ENCODE assay signal across 22 cellular contexts in genomic region chr16:17084134-17084533, GRCh38.
"Had no signal": no experiment of that assay in that cellular context is flagged by ENCODE, and none has a peak within 500 bp of the region (broad histone marks: within the 10 kb centered on the region; RNA-seq: fewer than 3 reads in every experiment).

No MANE protein-coding gene starts in this region.

- H3K27me3 ChIP-seq: body of pancreas, hepatocyte, left lung, right atrium auricular region, suprapubic skin, transverse colon, vagina had no signal

- H3K27ac ChIP-seq: body of pancreas, epithelial cell of prostate, hepatocyte, left lung, right atrium auricular region, suprapubic skin, transverse colon, vagina had no signal

- H3K9me3 ChIP-seq: body of pancreas, left lung, right atrium auricular region, suprapubic skin, transverse colon, vagina had no signal

- H3K4me3 ChIP-seq: body of pancreas, hepatocyte, left lung, right atrium auricular region, suprapubic skin, transverse colon, vagina had no signal

- H3K4me2 ChIP-seq: hepatocyte had no signal

- H3K27ac Mint-ChIP-seq: activated CD4-positive, alpha-beta memory T cell treated with anti-CD3 and anti-CD28 coated beads for 36 hours; activated CD4-positive, alpha-beta T cell treated with anti-CD3 and anti-CD28 coated beads for 36 hours; activated CD8-positive, alpha-beta memory T cell treated with anti-CD3 and anti-CD28 coated beads, Interleukin-2, amount 10 ng/mL, durations not matched to agents 7 days and 5 days; activated naive CD8-positive, alpha-beta T cell treated with anti-CD3 and anti-CD28 coated beads, Interleukin-2, amount 10 ng/mL, durations not matched to agents 7 days and 5 days; activated T-helper 2 cell treated with anti-CD3 and anti-CD28 coated beads, Interferon-gamma antibody, Interleukin-2, Interleukin-4, amounts not matched to agents 10 μg/mL and 5 μg/mL and 100 μg/mL, durations not matched to agents 14 hours and 24 hours and 36 hours; nephron progenitor cell; stimulated activated naive CD8-positive, alpha-beta T cell treated with anti-CD3 and anti-CD28 coated beads, Interleukin-15, Interleukin-2, amounts not matched to agents 100 ng/mL and 50 ng/mL, for 24 hours had no signal

- ATAC-seq: activated CD4-positive, alpha-beta T cell treated with anti-CD3 and anti-CD28 coated beads for 36 hours; activated CD8-positive, alpha-beta memory T cell treated with anti-CD3 and anti-CD28 coated beads, Interleukin-2, amount 10 ng/mL, durations not matched to agents 7 days and 5 days; body of pancreas; left lung had no signal

- H3K36me3 Mint-ChIP-seq: activated CD4-positive, alpha-beta memory T cell treated with anti-CD3 and anti-CD28 coated beads for 36 hours; activated CD8-positive, alpha-beta memory T cell treated with anti-CD3 and anti-CD28 coated beads, Interleukin-2, amount 10 ng/mL, durations not matched to agents 7 days and 5 days; activated naive CD8-positive, alpha-beta T cell treated with anti-CD3 and anti-CD28 coated beads, Interleukin-2, amount 10 ng/mL, durations not matched to agents 7 days and 5 days had no signal

- H3K4me3 Mint-ChIP-seq: activated CD4-positive, alpha-beta memory T cell treated with anti-CD3 and anti-CD28 coated beads for 36 hours; activated CD4-positive, alpha-beta T cell treated with anti-CD3 and anti-CD28 coated beads for 36 hours; activated CD8-positive, alpha-beta memory T cell treated with anti-CD3 and anti-CD28 coated beads, Interleukin-2, amount 10 ng/mL, durations not matched to agents 7 days and 5 days; activated naive CD8-positive, alpha-beta T cell treated with anti-CD3 and anti-CD28 coated beads, Interleukin-2, amount 10 ng/mL, durations not matched to agents 7 days and 5 days; nephron progenitor cell; stimulated activated naive CD8-positive, alpha-beta T cell treated with anti-CD3 and anti-CD28 coated beads, Interleukin-15, Interleukin-2, amounts not matched to agents 100 ng/mL and 50 ng/mL, for 24 hours had no signal

- DNase-seq: activated CD4-positive, alpha-beta memory T cell treated with anti-CD3 and anti-CD28 coated beads for 36 hours; activated CD4-positive, alpha-beta T cell treated with anti-CD3 and anti-CD28 coated beads for 36 hours; activated CD8-positive, alpha-beta memory T cell treated with anti-CD3 and anti-CD28 coated beads, Interleukin-2, amount 10 ng/mL, durations not matched to agents 7 days and 5 days; activated naive CD4-positive, alpha-beta T cell treated with Interleukin-2 at 50 U/mL for 16 hours; activated naive CD8-positive, alpha-beta T cell treated with anti-CD3 and anti-CD28 coated beads, Interleukin-2, amount 10 ng/mL, durations not matched to agents 7 days and 5 days; body of pancreas; foreskin fibroblast; kidney; left lung; mammary epithelial cell; nephron progenitor cell; stimulated activated CD4-positive, alpha-beta T cell treated with anti-CD3 and anti-CD28 coated beads, Interleukin-2, amount 100 ng/mL, for 48 hours; T-helper 2 cell; transverse colon had no signal

- H3K27me3 Mint-ChIP-seq: activated CD4-positive, alpha-beta memory T cell treated with anti-CD3 and anti-CD28 coated beads for 36 hours; activated CD4-positive, alpha-beta T cell treated with anti-CD3 and anti-CD28 coated beads for 36 hours; activated CD8-positive, alpha-beta memory T cell treated with anti-CD3 and anti-CD28 coated beads, Interleukin-2, amount 10 ng/mL, durations not matched to agents 7 days and 5 days; progenitor cell of endocrine pancreas had no signal

- H3K4me1 ChIP-seq: body of pancreas, left lung, right atrium auricular region, suprapubic skin, transverse colon, vagina had no signal

- H3K36me3 ChIP-seq: left lung, right atrium auricular region, suprapubic skin, transverse colon, vagina had no signal

- H2AFZ ChIP-seq: hepatocyte had no signal

- H3K4me1 Mint-ChIP-seq: activated CD4-positive, alpha-beta T cell treated with anti-CD3 and anti-CD28 coated beads for 36 hours; activated CD8-positive, alpha-beta memory T cell treated with anti-CD3 and anti-CD28 coated beads, Interleukin-2, amount 10 ng/mL, durations not matched to agents 7 days and 5 days; activated naive CD8-positive, alpha-beta T cell treated with anti-CD3 and anti-CD28 coated beads, Interleukin-2, amount 10 ng/mL, durations not matched to agents 7 days and 5 days; nephron progenitor cell had no signal

- H3K79me2 ChIP-seq: hepatocyte had no signal

- H3K9me3 Mint-ChIP-seq: activated CD4-positive, alpha-beta memory T cell treated with anti-CD3 and anti-CD28 coated beads for 36 hours; activated T-helper 2 cell treated with anti-CD3 and anti-CD28 coated beads, Interferon-gamma antibody, Interleukin-2, Interleukin-4, amounts not matched to agents 10 μg/mL and 5 μg/mL and 100 μg/mL, durations not matched to agents 14 hours and 24 hours and 36 hours; nephron progenitor cell; stimulated activated naive CD8-positive, alpha-beta T cell treated with anti-CD3 and anti-CD28 coated beads, Interleukin-15, Interleukin-2, amounts not matched to agents 100 ng/mL and 50 ng/mL, for 24 hours had no signal
